Comparison of ENCODE assay signal across 17 cellular contexts in the genomic region with DNA sequence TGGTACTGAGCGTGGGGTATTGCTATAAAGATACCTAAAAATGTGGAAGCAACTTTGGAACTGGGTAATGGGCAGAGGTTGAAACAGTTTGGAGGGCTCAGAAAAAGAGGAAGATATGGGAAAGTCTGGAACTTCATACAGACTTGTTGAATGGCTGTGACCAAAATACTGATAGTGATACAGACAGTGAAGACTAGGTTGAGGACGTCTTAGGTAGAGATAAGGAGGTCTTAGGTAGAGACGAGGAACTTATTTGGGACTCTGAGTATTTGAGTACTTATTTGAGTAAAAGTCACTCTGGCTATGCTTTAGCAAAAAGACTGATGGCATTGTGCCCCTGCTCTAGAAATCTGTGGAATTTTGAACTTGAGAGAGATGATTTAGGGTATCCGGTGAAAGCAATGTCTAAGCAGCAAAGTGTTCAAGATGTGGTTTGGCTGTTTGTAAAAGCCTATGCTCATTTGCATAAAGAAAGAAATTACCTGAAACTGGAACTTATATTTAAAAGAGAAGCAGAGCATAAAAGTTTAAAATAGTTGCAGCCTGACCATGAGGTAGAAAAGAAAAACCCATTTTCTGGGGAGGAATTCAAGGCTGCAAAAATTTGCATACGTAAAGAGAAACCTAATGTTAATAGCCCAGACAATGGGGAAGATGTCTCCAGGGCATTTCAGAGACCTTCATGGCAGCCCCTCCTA.
DNase-seq lines count a peak whose midpoint lies in the region; ATAC-seq and TF ChIP-seq lines count a peak whose summit lies in the region.
"Had no signal": no experiment of that assay in that cellular context is flagged by ENCODE, and none has a peak within 500 bp of the region (broad histone marks: within the 10 kb centered on the region; RNA-seq: fewer than 3 reads in every experiment).

No MANE protein-coding gene starts in this region.

- DNase-seq in epidermal melanocyte (ENCODE audit: insufficient read length, low spot score) (no peak), NCI-H82 (lab: John Stamatoyannopoulos, UW) (no peak), NOMO-1 (lab: John Stamatoyannopoulos, UW; ENCODE audit: unreplicated experiment in 2 of 2) (no peak), RWPE1 (ENCODE audit: low spot score) (no peak)
- DNase-seq: activated CD4-positive, alpha-beta memory T cell treated with anti-CD3 and anti-CD28 coated beads for 36 hours; anterior cingulate cortex; CD8-positive, alpha-beta T cell; HFFc6; NCI-H2171 treated with DMSO at 0.1 percent for 48 hours; stimulated activated CD4-positive, alpha-beta T cell treated with anti-CD3 and anti-CD28 coated beads, Interleukin-12 subunit alpha, Interleukin-12 subunit beta, amount 100 ng/mL, for 4 hours had no signal

- no peak for TF ChIP-seq CTCF in RWPE1 (conservative IDR thresholded peaks at IDR 0.05; ENCODE audit: low read depth)

- POLR2A ChIA-PET in RWPE1 (lab: Yijun Ruan, JAX; ENCODE audit: low non-redundant PET), result no interaction called here

- no peak overlapping the region for H3K27ac ChIP-seq in RWPE1
- H3K27ac ChIP-seq: prostate gland, SJSA1 had no signal

- CTCF ChIA-PET in RWPE1 (lab: Yijun Ruan, JAX), result no interaction called here

- ATAC-seq in GM18502 (IDR thresholded peaks at IDR 0.05; ENCODE audit: poor library complexity, unreplicated experiment), result peak; percentile 92
- peak; percentile 71 for ATAC-seq in GM19452 (IDR thresholded peaks at IDR 0.05; ENCODE audit: unreplicated experiment)
- peak; percentile 85 for ATAC-seq in HG02852 (IDR thresholded peaks at IDR 0.05; ENCODE audit: unreplicated experiment)
- peak; percentile 92 for ATAC-seq in HG03432 (IDR thresholded peaks at IDR 0.05; ENCODE audit: unreplicated experiment)
- ATAC-seq: activated T-helper 17 cell treated with anti-CD3 and anti-CD28 coated beads, Interleukin-2, amount 50 U/mL, for 72 hours; CD8-positive, alpha-beta T cell had no signal
